Comparison of ENCODE assay signal across 9 cellular contexts in the genomic region with DNA sequence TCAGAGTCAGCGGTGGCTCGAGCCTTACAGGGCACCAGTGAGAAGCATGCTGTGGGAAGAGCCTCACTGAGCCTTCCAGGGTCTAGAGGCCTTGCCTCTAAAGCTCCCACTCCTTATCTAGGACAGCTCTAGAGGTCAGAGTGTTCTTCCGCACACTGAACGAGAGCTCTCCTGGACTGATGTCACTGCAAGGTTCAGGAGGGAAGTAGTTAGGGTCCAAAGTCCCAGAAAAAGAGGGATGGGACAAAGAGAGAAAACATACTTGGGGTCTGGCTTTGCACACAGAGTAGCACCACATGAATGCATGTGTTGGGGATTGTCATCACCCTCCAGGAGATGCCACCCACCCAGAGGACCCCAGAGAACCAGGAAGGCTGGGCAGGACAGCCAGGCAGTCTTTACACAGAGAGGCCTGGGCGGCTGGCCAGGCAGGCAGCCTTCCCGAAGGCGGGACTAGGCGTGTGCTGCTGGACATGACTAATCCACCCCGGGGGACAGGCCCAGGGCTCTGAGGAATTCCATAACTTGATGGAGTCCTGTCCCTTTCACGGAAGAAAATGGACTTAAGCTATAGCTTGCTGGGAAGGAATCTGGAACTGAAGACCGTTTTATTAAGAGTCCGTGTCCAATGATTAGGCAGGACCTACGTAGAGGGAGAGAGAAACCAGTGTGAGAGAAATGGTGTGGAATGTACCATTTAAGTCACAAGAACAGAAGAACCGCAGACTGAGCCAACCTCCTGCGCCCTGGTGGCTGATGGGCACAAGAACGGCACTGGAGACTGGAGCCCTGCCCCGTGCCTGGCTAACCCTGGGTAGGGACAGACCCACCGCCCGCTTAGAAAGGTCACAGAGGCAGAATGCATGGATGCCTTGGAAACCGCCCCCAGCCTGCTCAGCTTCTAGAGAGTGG. TPM values are rescaled to one million over a fixed set of nuclear protein-coding genes. Genes with fewer than 3 reads are reported as not detected.
DNase-seq lines count a peak whose midpoint lies in the region; ATAC-seq, FAIRE-seq and TF ChIP-seq lines count a peak whose summit lies in the region.
"Had no signal": no experiment of that assay in that cellular context is flagged by ENCODE, and none has a peak within 500 bp of the region (broad histone marks: within the 10 kb centered on the region; RNA-seq: fewer than 3 reads in every experiment).

No MANE protein-coding gene starts in this region.

- no peaks in the 10 kb centered on the region for H3K27me3 ChIP-seq in liver (ENCODE audit: control insufficient read depth in 4 of 4, insufficient read depth in 4 of 4, low read length in 3 of 4)

- peak; percentile 91 for DNase-seq in HTR-8/SVneo (ENCODE audit: insufficient read length, low spot score)
- DNase-seq in NCI-H510A (lab: John Stamatoyannopoulos, UW) = no peak
- DNase-seq in GM20000 (ENCODE audit: low spot score) = no peak

- no peak for TF ChIP-seq RAD21 in liver (IDR thresholded peaks at IDR 0.05)

- no peak overlapping the region for H3K4me3 ChIP-seq in liver (ENCODE audit: low read depth in 1 of 3, low read length in 3 of 3)

- ATAC-seq in HG02623 (IDR thresholded peaks at IDR 0.05; ENCODE audit: unreplicated experiment) = no peak
- ATAC-seq in GM18867 (IDR thresholded peaks at IDR 0.05; ENCODE audit: unreplicated experiment) = no peak

- WGBS in liver = 63% methylated on average over 20 of the region's 20 CpGs

- TF ChIP-seq CTCF in liver (IDR thresholded peaks at IDR 0.05; ENCODE audit: low read depth, low read length, missing input control) = no peak
- TF ChIP-seq CTCF in GM20000 (IDR thresholded peaks at IDR 0.05; ENCODE audit: extremely low read depth, missing control alignments) = no peak

- no peaks in the 10 kb centered on the region for H3K9me3 ChIP-seq in liver (ENCODE audit: control insufficient read depth in 4 of 4, low read length in 3 of 4)

- peak; percentile 86 for FAIRE-seq in HTR-8/SVneo (lab: Jason Lieb, UNC)

- H3K4me1 ChIP-seq in liver (ENCODE audit: control insufficient read depth in 4 of 4, insufficient read depth in 4 of 4, low read length in 3 of 4) = peaks cover 11 to 26% (median 22%) of the 10 kb centered on the region in 4 donors

- H3K27ac ChIP-seq in cingulate gyrus (ENCODE audit: low read depth, low read length) (peak overlapping the region; percentile 87), liver (ENCODE audit: low read depth in 1 of 2, low read length in 2 of 2) (peak overlapping the region; percentile 57 to 75), temporal lobe (ENCODE audit: low read depth, low read length) (peak overlapping the region; percentile 87)

- peaks cover 9 to 57% (median 32%) of the 10 kb centered on the region in 4 donors for H3K36me3 ChIP-seq in liver (ENCODE audit: control insufficient read depth in 4 of 4, insufficient read depth in 3 of 4, low read depth in 1 of 4, low read length in 3 of 4)

- no peak overlapping the region for H3K9ac ChIP-seq in liver (ENCODE audit: low read depth in 1 of 2, low read length in 2 of 2)

TF ChIP-seq in liver, 16 proteins besides CTCF, POLR2A, EP300 and RAD21:
- TF ChIP-seq HNF4A (conservative IDR thresholded peaks at IDR 0.05) (peak; percentile 53 to 88), SP1 (IDR thresholded peaks at IDR 0.05) (no peak), JUND (IDR thresholded peaks at IDR 0.05) (peak in 1 of 2 donors; percentile 51), HNF4G (IDR thresholded peaks at IDR 0.05) (peak; percentile 47), NR2F2 (IDR thresholded peaks at IDR 0.05) (peak; percentile 24)
- TF ChIP-seq, protein P1, sequence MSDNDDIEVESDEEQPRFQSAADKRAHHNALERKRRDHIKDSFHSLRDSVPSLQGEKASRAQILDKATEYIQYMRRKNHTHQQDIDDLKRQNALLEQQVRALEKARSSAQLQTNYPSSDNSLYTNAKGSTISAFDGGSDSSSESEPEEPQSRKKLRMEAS (IDR thresholded peaks at IDR 0.05) = no peak

RNA-seq across cellular contexts. Expression of a gene that starts 16.7 kb away (rescaled TPM):
- total RNA-seq in liver (under 1 TPM in 1 of 2 donors, not detected in 1; 0.25 TPM), temporal lobe (not detected)
- polyA plus RNA-seq in liver = under 1 TPM; 0.17 to 0.21 TPM
- polyA plus RNA-seq: neural cell had no signal

RNA-seq across cellular contexts. Expression of a gene that starts 48.1 kb away (rescaled TPM):
- total RNA-seq in liver = 1 to 10 TPM; 3.6 to 3.7 TPM
- 1 to 10 TPM in 1 of 2 donors, under 1 TPM in 1; 0.49 to 2.2 TPM for polyA plus RNA-seq in liver
- total RNA-seq in temporal lobe = 14.3 TPM
